9 cellular contexts compared by ENCODE assay signal in the genomic region with DNA sequence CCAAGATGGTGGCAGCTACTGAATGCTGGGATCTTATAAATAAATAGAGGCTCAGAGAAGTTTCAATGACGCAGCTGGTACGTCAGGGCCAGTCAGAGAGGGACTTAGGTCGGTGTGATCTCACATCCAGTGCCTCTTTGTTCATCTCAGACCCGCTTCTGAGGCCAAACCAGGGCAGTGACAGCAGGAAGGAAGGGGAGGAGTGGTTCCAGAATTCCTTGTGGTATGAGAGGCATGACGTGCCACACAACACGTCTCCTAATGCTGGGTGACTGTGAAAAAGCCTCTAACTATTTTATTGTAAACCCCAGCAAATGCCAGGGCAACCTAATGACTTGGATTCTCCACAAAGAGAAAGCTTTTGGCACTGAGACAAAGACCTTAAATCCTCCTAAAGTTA.
DNase-seq lines count a peak whose midpoint lies in the region; ATAC-seq and TF ChIP-seq lines count a peak whose summit lies in the region.
"Had no signal": no experiment of that assay in that cellular context is flagged by ENCODE, and none has a peak within 500 bp of the region (broad histone marks: within the 10 kb centered on the region; RNA-seq: fewer than 3 reads in every experiment).

No MANE protein-coding gene starts in this region.

- TF ChIP-seq RAD21 in IMR-90 (IDR thresholded peaks at IDR 0.05; ENCODE audit: low read length) = no peak

- TF ChIP-seq CTCF in IMR-90 (conservative IDR thresholded peaks at IDR 0.05; ENCODE audit: low read depth, low read length) (no peak), smooth muscle cell (IDR thresholded peaks at IDR 0.05; ENCODE audit: borderline replicate concordance, insufficient read depth, poor library complexity, severe bottlenecking) (no peak)

- peak overlapping the region; percentile 63 for H2BK5ac ChIP-seq in IMR-90 (ENCODE audit: low read depth, low read length, poor library complexity, severe bottlenecking)

- peak overlapping the region; percentile 59; the same call in 2 of the 3 replicates for H2BK15ac ChIP-seq in IMR-90 (ENCODE audit: low read depth, low read length)

- peak overlapping the region; percentile 44 for H3K4ac ChIP-seq in IMR-90 (ENCODE audit: low read depth, low read length)

- POLR2A ChIA-PET in IMR-90 (lab: Charles Lee; ENCODE audit: unreplicated experiment) = interaction anchor here (0.6 kb wide), 1 partner anchor 195 kb away, joined by 3 read pairs; no protein-coding TSS in a partner anchor

- H3K9me1 ChIP-seq in IMR-90 (ENCODE audit: insufficient read depth, low read length) = peaks cover 15% of the 10 kb centered on the region

- H3K56ac ChIP-seq in IMR-90 (ENCODE audit: extremely low read depth, insufficient read depth, low read length) = no peak overlapping the region; the same call in 1 of the 2 replicates

- ATAC-seq in IMR-90 (ENCODE audit: low read depth) (peak; percentile 78), GM21825 (IDR thresholded peaks at IDR 0.05; ENCODE audit: unreplicated experiment) (no peak)

- H3K9ac ChIP-seq in IMR-90 (ENCODE audit: low read depth, low read length) (no peak overlapping the region), adipocyte (ENCODE audit: low read length) (no peak overlapping the region), smooth muscle cell (ENCODE audit: low read depth) (peak overlapping the region; percentile 57)
- H3K9ac ChIP-seq: KMS-11 had no signal

- H3K79me1 ChIP-seq in IMR-90 (ENCODE audit: low read depth in 1 of 2, low read length in 2 of 2) = 0 out of 4 replicates have a peak, but pooled peaks cover 0 to 3% of the 10 kb centered on the region in 2 experiments

- no peak for TF ChIP-seq POLR2A in IMR-90 (IDR thresholded peaks at IDR 0.05; ENCODE audit: low read depth, low read length)

- no peaks in the 10 kb centered on the region for H3K36me3 ChIP-seq in IMR-90 (ENCODE audit: control insufficient read depth, insufficient read depth, low read length)
- H3K36me3 ChIP-seq in adipocyte (ENCODE audit: control insufficient read depth, insufficient read depth, low read length, severe bottlenecking) = no peaks in the 10 kb centered on the region
- H3K36me3 ChIP-seq in smooth muscle cell (ENCODE audit: low read depth) = no peaks in the 10 kb centered on the region

- H2BK20ac ChIP-seq in IMR-90 (ENCODE audit: low read depth, low read length) = peak overlapping the region; percentile 42; the same call in 1 of the 2 replicates

- WGBS in IMR-90 (ENCODE audit: extremely low coverage in 2 of 2, insufficient read length in 1 of 2), 2 experiments = no CpG with 5 or more reads among the region's 6 CpGs
- 17% methylated on average over 6 of the region's 6 CpGs for WGBS in smooth muscle cell (ENCODE audit: low lambda C conversion rate)

- H3K4me1 ChIP-seq in IMR-90 (ENCODE audit: control insufficient read depth, insufficient read depth, low read length) (peaks cover 18% of the 10 kb centered on the region), adipocyte (ENCODE audit: control insufficient read depth, insufficient read depth, low read length) (peaks cover 31% of the 10 kb centered on the region), smooth muscle cell (ENCODE audit: low read depth) (no peaks in the 10 kb centered on the region)

- H4K8ac ChIP-seq in IMR-90 (ENCODE audit: low read depth in 2 of 2, low read length in 2 of 2) = peak overlapping the region; percentile 63 to 68

- H3K79me2 ChIP-seq in smooth muscle cell (ENCODE audit: low read depth) = no peaks in the 10 kb centered on the region

- H3K23ac ChIP-seq in IMR-90 (ENCODE audit: low read depth, low read length) = peak overlapping the region; percentile 39; the same call in 1 of the 2 replicates

- peak overlapping the region; percentile 47 for H3K18ac ChIP-seq in IMR-90 (ENCODE audit: low read depth, low read length)

- intact Hi-C loops in IMR-90 (cut with micrococcal nuclease) = loop anchor here (2.0 to 10.0 kb wide), 3 partner anchors 115 to 547 kb away; a partner anchor contains a TSS

- peak overlapping the region; percentile 17 for H2AFZ ChIP-seq in IMR-90 (replicated peaks; ENCODE audit: low read length, poor library complexity)
- no peak overlapping the region for H2AFZ ChIP-seq in smooth muscle cell (ENCODE audit: low read depth)

- peak overlapping the region; percentile 87 for H2BK120ac ChIP-seq in IMR-90 (ENCODE audit: low read depth, low read length)

- H2AK5ac ChIP-seq in IMR-90 (ENCODE audit: low read depth, low read length) = peak overlapping the region; percentile 14; the same call in 1 of the 2 replicates

- CTCF ChIA-PET in IMR-90 (lab: Yijun Ruan, JAX) = interaction anchor here (0.7 to 2.7 kb wide), 3 partner anchors 10 to 837 kb away, joined by 3 to 8 read pairs (median 7); no protein-coding TSS in a partner anchor

- BruUV-seq in IMR-90 (replicated peaks; lab: Mats Ljungman, UMichigan) = no TSS peak

- peaks cover 6% of the 10 kb centered on the region for H3F3A ChIP-seq in smooth muscle cell (ENCODE audit: low read depth)

- H3K27ac ChIP-seq in IMR-90 (ENCODE audit: insufficient read depth, low read length) (peak overlapping the region; percentile 70), smooth muscle cell (ENCODE audit: low read depth) (peak overlapping the region; percentile 92)
- H3K27ac ChIP-seq: KMS-11 had no signal

- DNase-seq in IMR-90 = peak; percentile 90
- peak; percentile 71 for DNase-seq in adipocyte (ENCODE audit: low read depth)
- DNase-seq in hepatic stellate cell (ENCODE audit: low spot score) = peak; percentile 78
- DNase-seq in smooth muscle cell (lab: John Stamatoyannopoulos, UW; ENCODE audit: unreplicated experiment) = no peak
- DNase-seq in GM19240 (ENCODE audit: insufficient read length, low spot score) = no peak
- no peak for DNase-seq in NCI-H524 treated with DMSO at 0.1 percent for 48 hours (lab: John Stamatoyannopoulos, UW)
- no peak for DNase-seq in hippocampal formation (lab: John Stamatoyannopoulos, UW)

- no peaks in the 10 kb centered on the region for H3K27me3 ChIP-seq in IMR-90 (ENCODE audit: control insufficient read depth, insufficient read depth, low read length)
- no peaks in the 10 kb centered on the region for H3K27me3 ChIP-seq in adipocyte (replicated peaks; ENCODE audit: control insufficient read depth, insufficient read depth, low read length)
- H3K27me3 ChIP-seq in smooth muscle cell (ENCODE audit: low read depth) = no peaks in the 10 kb centered on the region

- peak overlapping the region; percentile 73 for H4K91ac ChIP-seq in IMR-90 (ENCODE audit: insufficient read depth, low read depth, low read length)

- peak overlapping the region; percentile 63 for H4K5ac ChIP-seq in IMR-90 (ENCODE audit: low read depth, low read length)

- H3K9me3 ChIP-seq in IMR-90 (ENCODE audit: control insufficient read depth, insufficient read depth, low read length) = no peaks in the 10 kb centered on the region
- H3K9me3 ChIP-seq in adipocyte (ENCODE audit: control insufficient read depth, low read length) = no peaks in the 10 kb centered on the region
- no peaks in the 10 kb centered on the region for H3K9me3 ChIP-seq in smooth muscle cell (replicated peaks; ENCODE audit: low read depth)

- in situ Hi-C loops in IMR-90 (cut with MboI; ENCODE audit: low sequenced_read_pairs) = loop anchor here (10.0 kb wide), 1 partner anchor 545 kb away; a partner anchor contains a TSS

- no peaks in the 10 kb centered on the region for H4K20me1 ChIP-seq in IMR-90 (ENCODE audit: insufficient read depth, low read length)
- no peaks in the 10 kb centered on the region for H4K20me1 ChIP-seq in smooth muscle cell (ENCODE audit: low read depth)

- no peak overlapping the region for H2AK9ac ChIP-seq in IMR-90 (replicated peaks; ENCODE audit: low read depth, low read length, poor library complexity)

- H3K4me3 ChIP-seq in IMR-90 (ENCODE audit: insufficient read depth, low read depth, low read length) (no peak overlapping the region), adipocyte (ENCODE audit: low read length) (no peak overlapping the region), smooth muscle cell (no peak overlapping the region)

- dilution Hi-C loops in IMR-90 (cut with HindIII; ENCODE audit: low sequenced_read_pairs, unreplicated experiment) = no loop called here

- H3K14ac ChIP-seq in IMR-90 (replicated peaks; ENCODE audit: low read depth, low read length) = peak overlapping the region; percentile 46; the same call in 1 of the 2 replicates

- H3K4me2 ChIP-seq in IMR-90 (ENCODE audit: low read depth, low read length) (peak overlapping the region; percentile 43), smooth muscle cell (peak overlapping the region; percentile 17)
- H3K4me2 ChIP-seq: KMS-11 had no signal

TF ChIP-seq in IMR-90, 13 proteins besides CTCF, POLR2A, EP300 and RAD21:
- TF ChIP-seq CEBPB (IDR thresholded peaks at IDR 0.05; ENCODE audit: low read depth, low read length) = peak; percentile 28; the same call in 1 of the 2 replicates
- 0 out of 2 replicates have a peak, but pooled peaks have one; percentile 30 for TF ChIP-seq MAZ (IDR thresholded peaks at IDR 0.05; ENCODE audit: borderline replicate concordance, low read depth, low read length)
- 0 out of 2 replicates have a peak, but pooled peaks have one; percentile 3 for TF ChIP-seq FOS (IDR thresholded peaks at IDR 0.05; ENCODE audit: low read depth, low read length)
- no peak for TF ChIP-seq MAFK (IDR thresholded peaks at IDR 0.05; ENCODE audit: low read depth, low read length)

Comparison
In these comparisons a context has a peak if more than half of its experiments do, and no peak if none do; other contexts are left out.
1. DNase-seq: peak in IMR-90 (single experiment), adipocyte (single experiment) and hepatic stellate cell (single experiment); none in smooth muscle cell (single experiment), GM19240 (single experiment), NCI-H524 treated with DMSO at 0.1 percent for 48 hours (single experiment) and hippocampal formation (0 of 2).